1 cellular context compared by ENCODE assay signal in genomic region chr11:62612366-62613274, GRCh38.
A peak's percentile ranks its signal among the peaks of the same experiment; 100 is the strongest.
TF ChIP-seq lines count a peak whose summit lies in the region.

TSS of gene EML3 (minus strand) at chr11:62612775. CDS start at chr11:62612457, 318 bp downstream.
TSS of gene ROM1 (plus strand) at chr11:62613257. CDS start at chr11:62613282, 25 bp downstream.

TF ChIP-seq in HepG2, 621 proteins besides CTCF, POLR2A, EP300 and RAD21 (continued from another document):
- TF ChIP-seq, protein P1, sequence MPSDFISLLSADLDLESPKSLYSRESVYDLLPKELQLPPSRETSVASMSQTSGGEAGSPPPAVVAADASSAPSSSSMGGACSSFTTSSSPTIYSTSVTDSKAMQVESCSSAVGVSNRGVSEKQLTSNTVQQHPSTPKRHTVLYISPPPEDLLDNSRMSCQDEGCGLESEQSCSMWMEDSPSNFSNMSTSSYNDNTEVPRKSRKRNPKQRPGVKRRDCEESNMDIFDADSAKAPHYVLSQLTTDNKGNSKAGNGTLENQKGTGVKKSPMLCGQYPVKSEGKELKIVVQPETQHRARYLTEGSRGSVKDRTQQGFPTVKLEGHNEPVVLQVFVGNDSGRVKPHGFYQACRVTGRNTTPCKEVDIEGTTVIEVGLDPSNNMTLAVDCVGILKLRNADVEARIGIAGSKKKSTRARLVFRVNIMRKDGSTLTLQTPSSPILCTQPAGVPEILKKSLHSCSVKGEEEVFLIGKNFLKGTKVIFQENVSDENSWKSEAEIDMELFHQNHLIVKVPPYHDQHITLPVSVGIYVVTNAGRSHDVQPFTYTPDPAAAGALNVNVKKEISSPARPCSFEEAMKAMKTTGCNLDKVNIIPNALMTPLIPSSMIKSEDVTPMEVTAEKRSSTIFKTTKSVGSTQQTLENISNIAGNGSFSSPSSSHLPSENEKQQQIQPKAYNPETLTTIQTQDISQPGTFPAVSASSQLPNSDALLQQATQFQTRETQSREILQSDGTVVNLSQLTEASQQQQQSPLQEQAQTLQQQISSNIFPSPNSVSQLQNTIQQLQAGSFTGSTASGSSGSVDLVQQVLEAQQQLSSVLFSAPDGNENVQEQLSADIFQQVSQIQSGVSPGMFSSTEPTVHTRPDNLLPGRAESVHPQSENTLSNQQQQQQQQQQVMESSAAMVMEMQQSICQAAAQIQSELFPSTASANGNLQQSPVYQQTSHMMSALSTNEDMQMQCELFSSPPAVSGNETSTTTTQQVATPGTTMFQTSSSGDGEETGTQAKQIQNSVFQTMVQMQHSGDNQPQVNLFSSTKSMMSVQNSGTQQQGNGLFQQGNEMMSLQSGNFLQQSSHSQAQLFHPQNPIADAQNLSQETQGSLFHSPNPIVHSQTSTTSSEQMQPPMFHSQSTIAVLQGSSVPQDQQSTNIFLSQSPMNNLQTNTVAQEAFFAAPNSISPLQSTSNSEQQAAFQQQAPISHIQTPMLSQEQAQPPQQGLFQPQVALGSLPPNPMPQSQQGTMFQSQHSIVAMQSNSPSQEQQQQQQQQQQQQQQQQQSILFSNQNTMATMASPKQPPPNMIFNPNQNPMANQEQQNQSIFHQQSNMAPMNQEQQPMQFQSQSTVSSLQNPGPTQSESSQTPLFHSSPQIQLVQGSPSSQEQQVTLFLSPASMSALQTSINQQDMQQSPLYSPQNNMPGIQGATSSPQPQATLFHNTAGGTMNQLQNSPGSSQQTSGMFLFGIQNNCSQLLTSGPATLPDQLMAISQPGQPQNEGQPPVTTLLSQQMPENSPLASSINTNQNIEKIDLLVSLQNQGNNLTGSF (CRISPR knock-in tag; IDR thresholded peaks at IDR 0.05) = no peak
- TF ChIP-seq ZNF768 (CRISPR knock-in tag; IDR thresholded peaks at IDR 0.05) (0 out of 2 replicates have a peak, but pooled peaks have one; percentile 11), TAF1 (CRISPR knock-in tag; IDR thresholded peaks at IDR 0.05) (no peak), FOSL2 (CRISPR knock-in tag; IDR thresholded peaks at IDR 0.05) (no peak), RBAK (CRISPR knock-in tag; IDR thresholded peaks at IDR 0.05) (no peak), RFX3 (CRISPR knock-in tag; IDR thresholded peaks at IDR 0.05) (no peak), PHF8 (CRISPR knock-in tag; IDR thresholded peaks at IDR 0.05) (peak; percentile 28; the same call in 1 of the 2 replicates), DRAP1 (CRISPR knock-in tag; IDR thresholded peaks at IDR 0.05) (no peak), AHR (CRISPR knock-in tag; IDR thresholded peaks at IDR 0.05) (no peak), TOPORS (CRISPR knock-in tag; IDR thresholded peaks at IDR 0.05) (no peak), KAT8 (CRISPR knock-in tag; IDR thresholded peaks at IDR 0.05) (peak; percentile 24; the same call in 1 of the 2 replicates)
- TF ChIP-seq, protein P2, sequence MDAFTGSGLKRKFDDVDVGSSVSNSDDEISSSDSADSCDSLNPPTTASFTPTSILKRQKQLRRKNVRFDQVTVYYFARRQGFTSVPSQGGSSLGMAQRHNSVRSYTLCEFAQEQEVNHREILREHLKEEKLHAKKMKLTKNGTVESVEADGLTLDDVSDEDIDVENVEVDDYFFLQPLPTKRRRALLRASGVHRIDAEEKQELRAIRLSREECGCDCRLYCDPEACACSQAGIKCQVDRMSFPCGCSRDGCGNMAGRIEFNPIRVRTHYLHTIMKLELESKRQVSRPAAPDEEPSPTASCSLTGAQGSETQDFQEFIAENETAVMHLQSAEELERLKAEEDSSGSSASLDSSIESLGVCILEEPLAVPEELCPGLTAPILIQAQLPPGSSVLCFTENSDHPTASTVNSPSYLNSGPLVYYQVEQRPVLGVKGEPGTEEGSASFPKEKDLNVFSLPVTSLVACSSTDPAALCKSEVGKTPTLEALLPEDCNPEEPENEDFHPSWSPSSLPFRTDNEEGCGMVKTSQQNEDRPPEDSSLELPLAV (CRISPR knock-in tag; conservative IDR thresholded peaks at IDR 0.05; ENCODE audit: low read depth) = no peak
- TF ChIP-seq, protein P3, sequence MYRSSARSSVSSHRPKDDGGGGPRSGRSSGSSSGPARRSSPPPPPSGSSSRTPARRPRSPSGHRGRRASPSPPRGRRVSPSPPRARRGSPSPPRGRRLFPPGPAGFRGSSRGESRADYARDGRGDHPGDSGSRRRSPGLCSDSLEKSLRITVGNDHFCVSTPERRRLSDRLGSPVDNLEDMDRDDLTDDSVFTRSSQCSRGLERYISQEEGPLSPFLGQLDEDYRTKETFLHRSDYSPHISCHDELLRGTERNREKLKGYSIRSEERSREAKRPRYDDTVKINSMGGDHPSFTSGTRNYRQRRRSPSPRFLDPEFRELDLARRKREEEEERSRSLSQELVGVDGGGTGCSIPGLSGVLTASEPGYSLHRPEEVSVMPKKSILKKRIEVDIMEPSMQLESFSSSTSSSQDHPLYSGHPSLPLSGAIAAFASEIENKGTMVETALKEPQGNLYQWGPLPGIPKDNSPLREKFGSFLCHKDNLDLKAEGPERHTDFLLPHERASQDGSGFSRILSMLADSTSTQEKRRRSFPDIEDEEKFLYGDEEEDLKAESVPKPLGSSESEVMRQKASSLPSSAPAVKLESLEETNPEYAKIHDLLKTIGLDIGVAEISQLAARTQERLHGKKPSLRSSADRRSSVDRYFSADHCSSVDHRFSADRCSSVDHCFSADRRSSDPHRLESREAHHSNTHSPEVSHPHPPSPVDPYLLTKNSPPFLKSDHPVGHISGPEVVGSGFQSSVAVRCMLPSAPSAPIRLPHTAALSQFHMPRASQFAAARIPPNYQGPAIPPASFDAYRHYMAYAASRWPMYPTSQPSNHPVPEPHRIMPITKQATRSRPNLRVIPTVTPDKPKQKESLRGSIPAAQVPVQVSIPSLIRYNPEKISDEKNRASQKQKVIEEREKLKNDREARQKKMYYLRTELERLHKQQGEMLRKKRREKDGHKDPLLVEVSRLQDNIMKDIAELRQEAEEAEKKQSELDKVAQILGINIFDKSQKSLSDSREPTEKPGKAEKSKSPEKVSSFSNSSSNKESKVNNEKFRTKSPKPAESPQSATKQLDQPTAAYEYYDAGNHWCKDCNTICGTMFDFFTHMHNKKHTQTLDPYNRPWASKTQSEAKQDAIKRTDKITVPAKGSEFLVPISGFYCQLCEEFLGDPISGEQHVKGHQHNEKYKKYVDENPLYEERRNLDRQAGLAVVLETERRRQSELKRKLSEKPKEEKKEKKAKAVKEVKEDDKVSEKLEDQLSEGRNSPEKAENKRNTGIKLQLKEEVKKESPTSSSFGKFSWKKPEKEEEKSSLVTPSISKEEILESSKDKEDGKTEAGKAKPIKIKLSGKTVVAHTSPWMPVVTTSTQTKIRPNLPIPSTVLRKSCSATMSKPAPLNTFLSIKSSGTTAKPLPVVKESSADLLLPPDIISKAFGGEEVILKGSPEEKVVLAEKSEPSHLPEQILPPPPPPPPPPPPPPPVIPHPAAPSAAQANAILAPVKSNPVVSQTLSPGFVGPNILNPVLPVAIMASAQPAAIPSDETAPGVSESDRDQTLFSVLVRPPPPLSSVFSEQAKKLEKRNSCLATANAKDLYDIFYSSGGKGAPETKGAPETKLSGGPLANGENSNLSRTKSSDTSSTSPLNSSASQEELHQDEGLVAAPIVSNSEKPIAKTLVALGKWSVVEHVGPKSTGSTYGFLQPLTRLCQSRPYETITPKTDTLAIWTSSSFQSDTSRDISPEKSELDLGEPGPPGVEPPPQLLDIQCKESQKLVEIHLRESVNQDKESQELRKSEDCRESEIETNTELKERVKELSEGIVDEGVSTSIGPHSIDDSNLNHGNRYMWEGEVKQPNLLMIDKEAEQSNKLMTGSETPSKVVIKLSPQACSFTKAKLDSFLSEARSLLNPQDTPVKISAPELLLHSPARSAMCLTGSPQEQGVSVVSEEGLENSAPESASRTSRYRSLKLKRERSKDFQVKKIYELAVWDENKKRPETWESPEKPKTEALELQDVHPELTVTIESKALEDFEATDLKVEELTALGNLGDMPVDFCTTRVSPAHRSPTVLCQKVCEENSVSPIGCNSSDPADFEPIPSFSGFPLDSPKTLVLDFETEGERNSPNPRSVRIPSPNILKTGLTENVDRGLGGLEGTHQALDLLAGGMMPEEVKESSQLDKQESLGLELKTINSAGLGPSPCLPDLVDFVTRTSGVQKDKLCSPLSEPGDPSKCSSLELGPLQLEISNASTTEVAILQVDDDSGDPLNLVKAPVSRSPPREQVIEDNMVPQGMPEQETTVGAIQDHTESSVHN (CRISPR knock-in tag; IDR thresholded peaks at IDR 0.05) = no peak
